ENCODE assay signal across 13 cellular contexts in genomic region chr10:118272090-118272775, GRCh38.
DNase-seq lines count a peak whose midpoint lies in the region; ATAC-seq and TF ChIP-seq lines count a peak whose summit lies in the region.
"Had no signal": no experiment of that assay in that cellular context is flagged by ENCODE, and none has a peak within 500 bp of the region (broad histone marks: within the 10 kb centered on the region; RNA-seq: fewer than 3 reads in every experiment).

No MANE protein-coding gene starts in this region.

- no peak overlapping the region for H2BK5ac ChIP-seq in H9 (ENCODE audit: insufficient read length, low read length)

- no peak overlapping the region for H3K14ac ChIP-seq in H9 (ENCODE audit: insufficient read depth, low read length)

- peaks cover 37% of the 10 kb centered on the region for H3K27me3 Mint-ChIP-seq in H9 (ENCODE audit: low read depth)

- no peak overlapping the region for H2AK5ac ChIP-seq in H9 (ENCODE audit: insufficient read length, low read length)

- no peak overlapping the region for H3T11ph ChIP-seq in H9 (ENCODE audit: low read length)

- no CpG with 5 or more reads among the region's 17 CpGs for WGBS in H9 (ENCODE audit: extremely low coverage, insufficient read length, low lambda C conversion rate)

- peaks cover 0 to under 1% (median 0%) of the 10 kb centered on the region in 3 experiments; a peak in 1 of 7 replicates for H3K36me3 Mint-ChIP-seq in H9 (ENCODE audit: insufficient read depth in 1 of 3, low read depth in 3 of 3)

- H4K5ac ChIP-seq in H9 (ENCODE audit: insufficient read length, low read depth, low read length), result no peak overlapping the region

- H3K4me3 ChIP-seq in brain microvascular endothelial cell (ENCODE audit: low read depth, low read length) (no peak overlapping the region), A673 (ENCODE audit: low read depth, low read length, poor library complexity, severe bottlenecking) (no peak overlapping the region)
- H3K4me3 ChIP-seq: upper lobe of right lung had no signal

- peak overlapping the region; percentile 4 for H3K9ac ChIP-seq in H9 (ENCODE audit: extremely low read depth, insufficient read length, low read length)

- H3K4me1 Mint-ChIP-seq in H9, result peaks cover 26 to 28% of the 10 kb centered on the region in 2 experiments
- H3K4me1 Mint-ChIP-seq: activated CD4-positive, alpha-beta T cell treated with anti-CD3 and anti-CD28 coated beads, Interleukin-2, amount 10 ng/mL, durations not matched to agents 24 days and 14 days; activated naive CD8-positive, alpha-beta T cell treated with anti-CD3 and anti-CD28 coated beads, Interleukin-2, amount 50 U/mL, for 24 hours had no signal

- no peak overlapping the region for H2BK15ac ChIP-seq in H9 (ENCODE audit: low read depth, low read length)

- H3K18ac ChIP-seq in H9 (ENCODE audit: insufficient read length, low read depth, low read length), result no peak overlapping the region

- no peak overlapping the region for H3K4ac ChIP-seq in H9 (ENCODE audit: low read depth, low read length)

- no peak overlapping the region for H2BK120ac ChIP-seq in H9 (ENCODE audit: low read depth, low read length, poor library complexity, severe bottlenecking)

- in situ Hi-C loops in brain microvascular endothelial cell (cut with HindIII; ENCODE audit: low pct_ligation_motif_present, low sequenced_read_pairs), result no loop called here

- DNase-seq in H9, result no peak
- DNase-seq in dedifferentiated amniotic fluid mesenchymal stem cell (ENCODE audit: extremely low spot score), result peak; percentile 50
- DNase-seq in left kidney (ENCODE audit: low read depth, low spot score), result peak; percentile 35
- peak; percentile 14 for DNase-seq in stromal cell of bone marrow (ENCODE audit: low read depth)
- DNase-seq in brain microvascular endothelial cell, result no peak
- no peak for DNase-seq in A673 (ENCODE audit: low spot score)
- DNase-seq: activated CD4-positive, alpha-beta T cell treated with anti-CD3 and anti-CD28 coated beads, Interleukin-2, amount 10 ng/mL, durations not matched to agents 24 days and 14 days; activated naive CD8-positive, alpha-beta T cell treated with anti-CD3 and anti-CD28 coated beads, Interleukin-2, amount 50 U/mL, for 24 hours; MV-4-11; RPMI8226; upper lobe of right lung had no signal

- no peak overlapping the region for H2BK20ac ChIP-seq in H9 (ENCODE audit: low read depth, low read length, poor library complexity, severe bottlenecking)

- H3K27ac ChIP-seq in H9 (ENCODE audit: insufficient read length, low read depth, low read length), result no peak overlapping the region
- H3K27ac ChIP-seq in brain microvascular endothelial cell, result no peak overlapping the region
- no peak overlapping the region for H3K27ac ChIP-seq in A673 (ENCODE audit: low read depth, low read length, poor library complexity, severe bottlenecking)
- H3K27ac ChIP-seq: upper lobe of right lung had no signal

- no peak overlapping the region for H3K23ac ChIP-seq in H9 (ENCODE audit: insufficient read length, low read depth, low read length)

- H3K4me1 ChIP-seq in H9 (ENCODE audit: insufficient read depth, low read length) (peaks cover 2% of the 10 kb centered on the region; the same call in 1 of the 2 replicates), A673 (ENCODE audit: insufficient read depth, low read length, poor library complexity, severe bottlenecking) (no peaks in the 10 kb centered on the region)
- H3K4me1 ChIP-seq: upper lobe of right lung had no signal

- H3K23me2 ChIP-seq in H9 (ENCODE audit: insufficient read length, low read depth, low read length, poor library complexity, severe bottlenecking), result peaks cover 4% of the 10 kb centered on the region

- no peaks in the 10 kb centered on the region for H4K20me1 ChIP-seq in H9 (ENCODE audit: control insufficient read depth, insufficient read depth, insufficient read length)

- H3K9me3 Mint-ChIP-seq in H9, result peaks cover 0 to under 1% of the 10 kb centered on the region in 2 experiments; a peak in 1 of 5 replicates

- H3K4me2 ChIP-seq in H9 (ENCODE audit: insufficient read depth, insufficient read length, low read length), result peak overlapping the region; percentile 33

- no peak overlapping the region for H3K56ac ChIP-seq in H9 (ENCODE audit: insufficient read length, low read depth, low read length)

- H4K91ac ChIP-seq in H9 (ENCODE audit: insufficient read length, low read depth, low read length), result no peak overlapping the region

- CTCF ChIA-PET in A673 (lab: Charles Lee), result no interaction called here

- no peaks in the 10 kb centered on the region for H3K79me1 ChIP-seq in H9 (ENCODE audit: insufficient read depth, low read depth, low read length, poor library complexity, severe bottlenecking)

- no peak overlapping the region for H2BK12ac ChIP-seq in H9 (ENCODE audit: insufficient read length, low read depth, low read length)

- H3K36me3 ChIP-seq in brain microvascular endothelial cell (replicated peaks) (no peaks in the 10 kb centered on the region), A673 (ENCODE audit: insufficient read depth, low read length, poor library complexity, severe bottlenecking) (no peaks in the 10 kb centered on the region)
- H3K36me3 ChIP-seq: upper lobe of right lung had no signal

- BruUV-seq in A673 (replicated peaks; lab: Mats Ljungman, UMichigan), result no TSS peak

- intact Hi-C loops in A673 (cut with micrococcal nuclease; ENCODE audit: unreplicated experiment), result no loop called here

- H2AFZ ChIP-seq in H9 (ENCODE audit: low read length), result peak overlapping the region; percentile 59

- TF ChIP-seq CTCF in H9 (conservative IDR thresholded peaks at IDR 0.05) (no peak), brain microvascular endothelial cell (IDR thresholded peaks at IDR 0.05; ENCODE audit: low read depth, low read length, missing control alignments) (no peak), A673 (conservative IDR thresholded peaks at IDR 0.05; ENCODE audit: low read depth, low read length) (no peak)

- H3K27me3 ChIP-seq in H9 (ENCODE audit: insufficient read depth, low read length) (peaks cover 18% of the 10 kb centered on the region), brain microvascular endothelial cell (replicated peaks) (peaks cover 7% of the 10 kb centered on the region), A673 (replicated peaks; ENCODE audit: insufficient read depth, low read depth, low read length, poor library complexity) (peaks cover 34% of the 10 kb centered on the region)
- H3K27me3 ChIP-seq: upper lobe of right lung had no signal

- ATAC-seq in HG03469 (IDR thresholded peaks at IDR 0.05; ENCODE audit: unreplicated experiment) (no peak), HG03108 (IDR thresholded peaks at IDR 0.05; ENCODE audit: unreplicated experiment) (no peak)
- ATAC-seq: activated naive CD8-positive, alpha-beta T cell treated with anti-CD3 and anti-CD28 coated beads, Interleukin-2, amount 50 U/mL, for 24 hours; upper lobe of right lung had no signal

- peak overlapping the region in 2 of 3 experiments; percentile 49 to 75; a peak in 3 of 7 replicates for H3K27ac Mint-ChIP-seq in H9
- H3K27ac Mint-ChIP-seq: activated CD4-positive, alpha-beta T cell treated with anti-CD3 and anti-CD28 coated beads, Interleukin-2, amount 10 ng/mL, durations not matched to agents 24 days and 14 days; activated naive CD8-positive, alpha-beta T cell treated with anti-CD3 and anti-CD28 coated beads, Interleukin-2, amount 50 U/mL, for 24 hours had no signal

- no peaks in the 10 kb centered on the region for H3K79me2 ChIP-seq in H9 (ENCODE audit: insufficient read depth, low read length)

- POLR2A ChIA-PET in A673 (lab: Charles Lee; ENCODE audit: low non-redundant PET), result interaction anchor here (0.6 kb wide), 1 partner anchor 72 kb away, joined by 4 read pairs; no protein-coding TSS in a partner anchor

- H3K9me3 ChIP-seq in H9 (ENCODE audit: control insufficient read depth, low read depth, low read length) (no peaks in the 10 kb centered on the region), A673 (ENCODE audit: low read depth, low read length, poor library complexity, severe bottlenecking) (no peaks in the 10 kb centered on the region)
- H3K9me3 ChIP-seq: upper lobe of right lung had no signal

- peak overlapping the region; percentile 45 to 75 for H3K4me3 Mint-ChIP-seq in H9
- H3K4me3 Mint-ChIP-seq: activated CD4-positive, alpha-beta T cell treated with anti-CD3 and anti-CD28 coated beads, Interleukin-2, amount 10 ng/mL, durations not matched to agents 24 days and 14 days; activated naive CD8-positive, alpha-beta T cell treated with anti-CD3 and anti-CD28 coated beads, Interleukin-2, amount 50 U/mL, for 24 hours had no signal

- no peak overlapping the region for H4K8ac ChIP-seq in H9 (replicated peaks; ENCODE audit: insufficient read length, low read depth, low read length)

Comparison
In these comparisons a context has a peak if more than half of its experiments do, and no peak if none do; other contexts are left out.
1. DNase-seq: peak in dedifferentiated amniotic fluid mesenchymal stem cell (single experiment), left kidney (single experiment) and stromal cell of bone marrow (single experiment); none in H9 (single experiment), brain microvascular endothelial cell (single experiment) and A673 (single experiment).